In genomic region chr1:114218397-114219237, GRCh38 we compare ENCODE assay signal across 14 cellular contexts.
DNase-seq lines count a peak whose midpoint lies in the region; ATAC-seq and TF ChIP-seq lines count a peak whose summit lies in the region.
"Had no signal": no experiment of that assay in that cellular context is flagged by ENCODE, and none has a peak within 500 bp of the region (broad histone marks: within the 10 kb centered on the region; RNA-seq: fewer than 3 reads in every experiment).

No MANE protein-coding gene starts in this region.

- H3K14ac ChIP-seq in mesenchymal stem cell (ENCODE audit: low read length in 2 of 2), result peak overlapping the region in 1 of 2 experiments; percentile 5

- H3K27me3 ChIP-seq in mesenchymal stem cell (ENCODE audit: control insufficient read depth in 1 of 2, insufficient read depth in 1 of 2, low read length in 2 of 2) (peaks cover 8 to 20% of the 10 kb centered on the region in 2 experiments), skeletal muscle satellite cell (ENCODE audit: control insufficient read depth, insufficient read depth, low read length) (peaks cover 10% of the 10 kb centered on the region)

- CTCF ChIA-PET in HEK293 (lab: Yijun Ruan, JAX), result interaction anchor here (0.7 kb wide), 2 partner anchors 17 to 176 kb away, joined by 3 read pairs; no protein-coding TSS in a partner anchor

- no peaks in the 10 kb centered on the region for H3K79me1 ChIP-seq in mesenchymal stem cell (replicated peaks; ENCODE audit: low read length, poor library complexity, severe bottlenecking)

- H4K8ac ChIP-seq in mesenchymal stem cell (ENCODE audit: low read length), result no peak overlapping the region

- H3K4me2 ChIP-seq in mesenchymal stem cell (ENCODE audit: low read length, poor library complexity, severe bottlenecking) (no peak overlapping the region), skeletal muscle satellite cell (ENCODE audit: low read length) (peak overlapping the region; percentile 72)

- H2AFZ ChIP-seq in mesenchymal stem cell (ENCODE audit: low read depth, low read length), result no peak overlapping the region

- H3K27ac ChIP-seq in HEK293 (ENCODE audit: extremely low read depth, low read depth, low read length) (no peak overlapping the region), mesenchymal stem cell (ENCODE audit: low read length, poor library complexity, severe bottlenecking) (no peak overlapping the region)

- TF ChIP-seq CTCF in HEK293 (tag by site-specific recombination; IDR thresholded peaks at IDR 0.05) (no peak), WI38 (IDR thresholded peaks at IDR 0.05; ENCODE audit: low read depth, low read length) (no peak)

- no peak overlapping the region for H2BK15ac ChIP-seq in mesenchymal stem cell (ENCODE audit: low read depth, poor library complexity, severe bottlenecking)

- ATAC-seq in HG02610 (IDR thresholded peaks at IDR 0.05; ENCODE audit: unreplicated experiment), result no peak
- ATAC-seq in GM19023 (IDR thresholded peaks at IDR 0.05; ENCODE audit: unreplicated experiment), result no peak
- ATAC-seq: stimulated activated naive CD8-positive, alpha-beta T cell treated with anti-CD3 and anti-CD28 coated beads, Interleukin-15, amount 100 ng/mL, for 72 hours had no signal

- no peaks in the 10 kb centered on the region for H3K9me3 ChIP-seq in HEK293 (ENCODE audit: control insufficient read depth, insufficient read depth, low read depth, low read length)
- no peaks in the 10 kb centered on the region for H3K9me3 ChIP-seq in mesenchymal stem cell (ENCODE audit: control insufficient read depth, low read length)
- H3K9me3 ChIP-seq in skeletal muscle satellite cell (replicated peaks; ENCODE audit: low read length), result no peaks in the 10 kb centered on the region

- H3K4me3 ChIP-seq in HEK293 (ENCODE audit: low read depth, low read length) (no peak overlapping the region), WI38 (ENCODE audit: low read depth, low read length) (0 out of 2 replicates have a peak overlapping the region, but pooled peaks have one; percentile 18), mesenchymal stem cell (ENCODE audit: insufficient read depth in 1 of 2, low read depth in 1 of 2, low read length in 2 of 2) (peak overlapping the region in 1 of 2 experiments; percentile 60), skeletal muscle satellite cell (ENCODE audit: low read length) (peak overlapping the region; percentile 20)

- H2BK5ac ChIP-seq in mesenchymal stem cell (ENCODE audit: low read depth, low read length, poor library complexity, severe bottlenecking), result no peak overlapping the region

- no peak overlapping the region for H2BK12ac ChIP-seq in mesenchymal stem cell (ENCODE audit: low read length in 2 of 2)

- H2AK5ac ChIP-seq in mesenchymal stem cell (ENCODE audit: low read length, severe bottlenecking), result no peak overlapping the region

- no peak overlapping the region for H3K18ac ChIP-seq in mesenchymal stem cell (ENCODE audit: low read depth in 1 of 2, low read length in 2 of 2)

- POLR2A ChIA-PET in HEK293 (lab: Yijun Ruan, JAX), result no interaction called here

- DNase-seq in mesenchymal stem cell (peak; percentile 4), MV-4-11 (lab: John Stamatoyannopoulos, UW) (no peak), NCI-H69 (lab: John Stamatoyannopoulos, UW) (no peak)
- DNase-seq: activated CD4-positive, alpha-beta T cell treated with anti-CD3 and anti-CD28 coated beads for 4 hours; activated naive CD8-positive, alpha-beta T cell treated with anti-CD3 and anti-CD28 coated beads, Interleukin-2, amount 10 ng/mL, durations not matched to agents 7 days and 5 days; cerebellar nuclear complex; mammary epithelial cell; stimulated activated CD4-positive, alpha-beta T cell treated with anti-CD3 and anti-CD28 coated beads, Interleukin-12 subunit alpha, Interleukin-12 subunit beta, amount 100 ng/mL, for 4 hours; stimulated activated naive CD8-positive, alpha-beta T cell treated with anti-CD3 and anti-CD28 coated beads, Interleukin-15, amount 100 ng/mL, for 72 hours had no signal

- H3K9ac ChIP-seq in mesenchymal stem cell (ENCODE audit: low read length) (peak overlapping the region; percentile 74), skeletal muscle satellite cell (ENCODE audit: low read depth, low read length) (no peak overlapping the region)

- no peaks in the 10 kb centered on the region for H3K4me1 ChIP-seq in HEK293 (ENCODE audit: control insufficient read depth, insufficient read depth, low read length)
- no peaks in the 10 kb centered on the region for H3K4me1 ChIP-seq in mesenchymal stem cell (ENCODE audit: control insufficient read depth, insufficient read depth, low read depth, low read length)
- peaks cover 4% of the 10 kb centered on the region for H3K4me1 ChIP-seq in skeletal muscle satellite cell (ENCODE audit: control insufficient read depth, insufficient read depth, low read length)

- no peaks in the 10 kb centered on the region for H3K36me3 ChIP-seq in HEK293 (ENCODE audit: control insufficient read depth in 2 of 2, insufficient read depth in 1 of 2, low read length in 2 of 2)
- H3K36me3 ChIP-seq in mesenchymal stem cell (ENCODE audit: control insufficient read depth in 1 of 2, insufficient read depth in 2 of 2, low read depth in 1 of 2, low read length in 2 of 2), result no peaks in the 10 kb centered on the region
- H3K36me3 ChIP-seq in skeletal muscle satellite cell (ENCODE audit: insufficient read depth, low read length), result no peaks in the 10 kb centered on the region

- 77% methylated on average over 10 of the region's 11 CpGs for WGBS in mesenchymal stem cell

- no peak overlapping the region for H4K91ac ChIP-seq in mesenchymal stem cell (ENCODE audit: low read length)

- H3K23ac ChIP-seq in mesenchymal stem cell (ENCODE audit: low read length in 2 of 2), result no peak overlapping the region

- no peak overlapping the region for H2BK120ac ChIP-seq in mesenchymal stem cell (ENCODE audit: low read depth, low read length)

- H3K4ac ChIP-seq in mesenchymal stem cell (ENCODE audit: low read depth in 1 of 2, low read length in 2 of 2), result no peak overlapping the region

TF ChIP-seq in HEK293, 187 proteins besides CTCF, POLR2A, EP300 and RAD21:
- TF ChIP-seq KLF7 (tag by site-specific recombination; IDR thresholded peaks at IDR 0.05; ENCODE audit: borderline replicate concordance) (no peak), SCRT2 (tag by site-specific recombination; IDR thresholded peaks at IDR 0.05) (no peak), ZNF398 (tag by site-specific recombination; IDR thresholded peaks at IDR 0.05) (peak; percentile 52), ZNF645 (tag by site-specific recombination; IDR thresholded peaks at IDR 0.05) (0 out of 2 replicates have a peak, but pooled peaks have one; percentile 30), ZNF692 (tag by site-specific recombination; IDR thresholded peaks at IDR 0.05) (no peak), ZNF311 (tag by site-specific recombination; IDR thresholded peaks at IDR 0.05; ENCODE audit: borderline replicate concordance) (0 out of 2 replicates have a peak, but pooled peaks have one; percentile 47), ZBTB6 (tag by site-specific recombination; IDR thresholded peaks at IDR 0.05) (no peak), ZXDB (tag by site-specific recombination; IDR thresholded peaks at IDR 0.05) (no peak), ZNF133 (tag by site-specific recombination; IDR thresholded peaks at IDR 0.05) (peak; percentile 48; the same call in 1 of the 2 replicates)
